8 cellular contexts compared by ENCODE assay signal in the genomic region with DNA sequence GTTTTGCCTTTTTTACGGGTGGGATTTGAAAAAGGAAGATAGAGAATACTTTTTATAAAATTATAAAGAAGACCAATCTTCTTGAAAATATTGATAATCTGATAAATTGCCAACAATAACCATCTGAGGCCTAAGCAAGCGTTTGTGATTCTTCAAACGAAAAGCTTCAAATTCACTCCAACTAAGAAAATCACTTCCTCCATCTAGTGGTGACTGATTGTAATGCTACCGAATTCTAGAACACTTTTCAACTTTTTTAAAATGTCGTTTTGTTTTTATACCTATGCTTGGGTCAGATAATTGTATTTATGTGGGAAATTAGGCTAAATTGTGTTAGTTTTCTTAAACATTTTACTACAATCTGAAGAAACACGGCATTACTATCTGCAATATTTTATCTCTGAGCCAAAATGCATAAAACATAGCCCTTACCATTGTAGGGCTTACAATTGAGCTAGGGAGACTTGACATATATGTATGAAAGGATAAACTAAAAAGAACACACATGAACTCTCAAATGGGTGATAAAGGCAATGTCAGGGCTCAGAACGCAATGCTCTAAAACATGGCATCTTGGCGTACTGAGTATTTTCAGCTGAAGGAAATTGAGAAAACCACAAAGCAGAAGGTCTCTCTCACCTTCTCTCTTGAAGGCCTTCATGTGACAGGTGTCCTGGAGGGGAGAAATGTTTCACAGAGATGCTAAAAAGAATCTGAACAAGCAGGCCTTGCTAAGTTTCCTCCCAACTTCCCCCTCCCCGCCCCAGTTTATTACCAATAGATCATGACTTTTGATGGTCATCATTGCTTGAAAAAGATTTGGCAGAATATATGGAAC. TPM values are rescaled to one million over a fixed set of nuclear protein-coding genes. Genes with fewer than 3 reads are reported as not detected.
A peak's percentile ranks its signal among the peaks of the same experiment; 100 is the strongest.
DNase-seq lines count a peak whose midpoint lies in the region; ATAC-seq, FAIRE-seq and TF ChIP-seq lines count a peak whose summit lies in the region.

No MANE protein-coding gene starts in this region.

- H3K9me3 ChIP-seq in body of pancreas (no peaks in the 10 kb centered on the region), HepG2 (ENCODE audit: low read length) (no peaks in the 10 kb centered on the region)

- intact Hi-C loops in body of pancreas (cut with DNase I), result no loop called here
- intact Hi-C loops in HepG2 (cut with micrococcal nuclease; ENCODE audit: unreplicated experiment), result loop anchor here (1.0 kb wide), 2 partner anchors 89 to 147 kb away; no protein-coding TSS in a partner anchor

- DNase-seq in AG08395 (ENCODE audit: low spot score), result peak; percentile 62
- peak; percentile 31 for DNase-seq in NCI-H345 treated with DMSO at 0.1 percent for 48 hours (lab: John Stamatoyannopoulos, UW; ENCODE audit: unreplicated experiment)
- no peak for DNase-seq in body of pancreas
- DNase-seq in HepG2 (ENCODE audit: low spot score), result peak; percentile 57
- no peak for DNase-seq in GOT3 (lab: John Stamatoyannopoulos, UW)
- no peak for DNase-seq in HuH-7.5 (ENCODE audit: low spot score)

- no peak overlapping the region for H3K4me3 ChIP-seq in body of pancreas
- H3K4me3 ChIP-seq in HepG2 (replicated peaks in 1 of 3; ENCODE audit: insufficient read depth in 1 of 3, low read depth in 2 of 3, low read length in 3 of 3), result no peak overlapping the region

- TF ChIP-seq POLR2A in body of pancreas (IDR thresholded peaks at IDR 0.05) (no peak), HepG2 (IDR thresholded peaks at IDR 0.05; ENCODE audit: insufficient read depth in 1 of 2, low read depth in 2 of 2, low read length in 2 of 2) (no peak)

- ATAC-seq in HG03060 (IDR thresholded peaks at IDR 0.05; ENCODE audit: low read depth, unreplicated experiment) (peak; percentile 83), body of pancreas (peak; percentile 60), HepG2 (peak; percentile 70)

- in situ Hi-C loops in HepG2 (cut with HindIII; ENCODE audit: extremely low pct_ligation_motif_present, low pct_unique_long_range_greater_than_20kb), result loop anchor here (10.0 kb wide), 2 partner anchors 147 to 1767 kb away; no protein-coding TSS in a partner anchor

- H3K27me3 ChIP-seq in body of pancreas (no peaks in the 10 kb centered on the region), HepG2 (ENCODE audit: control insufficient read depth in 1 of 2, insufficient read depth in 2 of 2, low read length in 2 of 2) (0 out of 5 replicates have a peak, but pooled peaks cover 0 to 2% of the 10 kb centered on the region in 2 experiments)

- no peaks in the 10 kb centered on the region for H4K20me1 ChIP-seq in HepG2 (ENCODE audit: insufficient read depth, low read length)

- H3K27ac ChIP-seq in body of pancreas, result no peak overlapping the region
- H3K27ac ChIP-seq in HepG2 (ENCODE audit: extremely low read length, insufficient read depth, low read length), result no peak overlapping the region

- no TSS peak for BruUV-seq in HepG2 (replicated peaks; lab: Mats Ljungman, UMichigan)

- POLR2A ChIA-PET in HepG2 (lab: Yijun Ruan, JAX), result no interaction called here

- H2AFZ ChIP-seq in HepG2 (ENCODE audit: low read length), result peak overlapping the region; percentile 0

- H3K4me1 ChIP-seq in body of pancreas, result no peaks in the 10 kb centered on the region
- no peaks in the 10 kb centered on the region for H3K4me1 ChIP-seq in HepG2 (ENCODE audit: insufficient read depth, low read length)

- no peak overlapping the region for H3K9ac ChIP-seq in HepG2 (ENCODE audit: insufficient read depth, low read depth, low read length)

- peak; percentile 74 for TF ChIP-seq CTCF in GM12873 (IDR thresholded peaks at IDR 0.05; ENCODE audit: insufficient read depth, low read depth, low read length, missing control alignments)
- peak; percentile 28 to 71 (median 68) for TF ChIP-seq CTCF in body of pancreas (IDR thresholded peaks at IDR 0.05)
- peak; percentile 78 for TF ChIP-seq CTCF in HepG2 (CRISPR knock-in tag; IDR thresholded peaks at IDR 0.05)

- peak; percentile 68 for FAIRE-seq in HepG2 (lab: Jason Lieb, UNC)

- no peaks in the 10 kb centered on the region for H3K79me2 ChIP-seq in HepG2 (ENCODE audit: insufficient read depth, low read length)

- CTCF ChIA-PET in HepG2 (lab: Yijun Ruan, JAX; ENCODE audit: low intra/inter-chr PET ratio, low total read pairs), result interaction anchor here (1.0 to 2.2 kb wide), 3 partner anchors 147 to 1768 kb away, joined by 3 to 17 read pairs (median 3); no protein-coding TSS in a partner anchor

- no peak overlapping the region for H3K4me2 ChIP-seq in HepG2 (ENCODE audit: low read depth, low read length)

- H3K36me3 ChIP-seq in body of pancreas (replicated peaks in 1 of 2; ENCODE audit: insufficient read depth in 1 of 2, low read depth in 2 of 2) (no peaks in the 10 kb centered on the region), HepG2 (replicated peaks in 1 of 2; ENCODE audit: control insufficient read depth in 1 of 2, insufficient read depth in 2 of 2, low read length in 2 of 2) (no peaks in the 10 kb centered on the region)

- TF ChIP-seq EP300 in HepG2 (IDR thresholded peaks at IDR 0.05; ENCODE audit: low read depth in 2 of 2, low read length in 2 of 2), result no peak
- no peak for TF ChIP-seq EP300 in HepG2 (CRISPR knock-in tag; IDR thresholded peaks at IDR 0.05; ENCODE audit: borderline replicate concordance)

- 28 to 31% methylated on average over 9 of the region's 9 CpGs for WGBS in body of pancreas, 2 donors
- 12% methylated on average over 9 of the region's 9 CpGs for WGBS in HepG2 (ENCODE audit: low lambda C conversion rate)

- TF ChIP-seq RAD21 in HepG2 (CRISPR knock-in tag; IDR thresholded peaks at IDR 0.05), result no peak

TF ChIP-seq in HepG2, 621 proteins besides CTCF, POLR2A, EP300 and RAD21 (continues in another document):
- TF ChIP-seq HNF1A (IDR thresholded peaks at IDR 0.05; ENCODE audit: low read depth) (no peak), HNF1A (CRISPR knock-in tag; IDR thresholded peaks at IDR 0.05; ENCODE audit: borderline replicate concordance) (no peak)

RNA-seq across cellular contexts. Expression of gene G2E3, which starts 36.8 kb away (rescaled TPM):
- total RNA-seq in body of pancreas, result 1 to 10 TPM; 6.6 to 8.8 TPM
- total RNA-seq in HepG2 (2016; rRNA removed; fragmentation: Illumina TruSeq; extraction: Trizol), result 63.0 and 90.7 TPM in 2 replicates
- 20.1 and 20.7 TPM in 2 replicates for total RNA-seq in HepG2 (2016; cell fraction: cytosol; rRNA removed; fragmentation: Illumina TruSeq; extraction: Trizol; ENCODE audit: low read depth)
- 61.4 and 87.9 TPM in 2 replicates for total RNA-seq in HepG2 (2016; cell fraction: insoluble cytoplasmic fraction; rRNA removed; fragmentation: Illumina TruSeq; extraction: Trizol)
- 27.9 and 35.1 TPM in 2 replicates for total RNA-seq in HepG2 (2016; cell fraction: membrane; rRNA removed; fragmentation: Illumina TruSeq; extraction: Trizol)
- 81.7 and 85.9 TPM in 2 replicates for total RNA-seq in HepG2 (2016; cell fraction: nucleus; rRNA removed; fragmentation: Illumina TruSeq; extraction: Trizol)
- 13.8 and 22.8 TPM in 2 replicates for polyA plus RNA-seq in HepG2 (2011; rRNA removed)
- polyA plus RNA-seq in HepG2 (2011; cell fraction: cytosol; rRNA removed), result 5.6 and 8.4 TPM in 2 replicates
- polyA plus RNA-seq in HepG2 (2011; cell fraction: nucleus; rRNA removed), result 11.7 and 14.1 TPM in 2 replicates
- 22.9 and 29.9 TPM in 2 replicates for polyA plus RNA-seq in HepG2 (2012)
- 2.5 and 2.9 TPM in 2 replicates for polyA plus RNA-seq in HepG2 (2016; cell fraction: cytosol; fragmentation: Illumina TruSeq; extraction: Trizol; ENCODE audit: low read depth)
- polyA plus RNA-seq in HepG2 (2016; cell fraction: insoluble cytoplasmic fraction; fragmentation: Illumina TruSeq; extraction: Trizol; ENCODE audit: low read depth), result 40.8 and 45.8 TPM in 2 replicates
- 5.2 and 7.8 TPM in 2 replicates for polyA plus RNA-seq in HepG2 (2016; cell fraction: membrane; fragmentation: Illumina TruSeq; extraction: Trizol; ENCODE audit: low read depth)
- polyA plus RNA-seq in HepG2 (2016; cell fraction: nucleus; fragmentation: Illumina TruSeq; extraction: Trizol; ENCODE audit: insufficient read depth, low read depth), result 71.9 and 74.2 TPM in 2 replicates
- 8.9 and 9.2 TPM in 2 replicates for polyA minus RNA-seq in HepG2 (2011; rRNA and poly(A)+ RNA removed; ENCODE audit: low replicate concordance)
- polyA minus RNA-seq in HepG2 (2011; cell fraction: cytosol; rRNA and poly(A)+ RNA removed), result 31.6 and 36.1 TPM in 2 replicates
- polyA minus RNA-seq in HepG2 (2011; cell fraction: nucleus; rRNA and poly(A)+ RNA removed), result 92.2 and 121 TPM in 2 replicates

Comparison
In these comparisons a context has a peak if more than half of its experiments do, and no peak if none do; other contexts are left out.
1. DNase-seq: peak in AG08395 (single experiment), NCI-H345 treated with DMSO at 0.1 percent for 48 hours (single experiment) and HepG2 (single experiment); none in body of pancreas (0 of 4), GOT3 (single experiment) and HuH-7.5 (single experiment).
2. Peak in every context shown above with its lines, with median percentiles within 50 percentile points of each other: CTCF ChIP-seq and ATAC-seq.